ENCODE assay signal across 9 cellular contexts in the genomic region with DNA sequence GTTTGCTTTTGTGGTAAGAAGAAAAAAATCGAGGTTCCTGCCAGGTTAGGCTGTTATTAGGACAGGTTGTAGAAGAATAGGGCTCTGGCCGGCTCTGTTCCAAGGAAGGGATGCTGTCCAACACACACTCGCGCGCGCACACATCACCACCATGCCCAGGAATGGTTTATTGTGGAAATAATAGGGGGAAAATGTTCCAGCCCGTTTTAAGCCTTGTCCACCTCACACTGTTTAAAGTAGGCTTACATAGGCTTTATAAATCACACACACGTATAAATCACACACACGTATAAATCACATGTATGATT. TPM values are rescaled to one million over a fixed set of nuclear protein-coding genes. Genes with fewer than 3 reads are reported as not detected.
DNase-seq lines count a peak whose midpoint lies in the region; TF ChIP-seq lines count a peak whose summit lies in the region.
"Had no signal": no experiment of that assay in that cellular context is flagged by ENCODE, and none has a peak within 500 bp of the region (broad histone marks: within the 10 kb centered on the region; RNA-seq: fewer than 3 reads in every experiment).

No MANE protein-coding gene starts in this region.

- H2AK5ac ChIP-seq in neuronal stem cell (ENCODE audit: low read depth, low read length), result no peak overlapping the region

- H3K4me1 ChIP-seq in ACC112 (ENCODE audit: control insufficient read depth, insufficient read depth, low read length, unreplicated experiment) (peaks cover 36% of the 10 kb centered on the region), HUES64 (ENCODE audit: insufficient read depth, low read length) (no peaks in the 10 kb centered on the region), esophagus muscularis mucosa (peaks cover 15 to 52% (median 29%) of the 10 kb centered on the region in 4 donors), neuronal stem cell (ENCODE audit: control insufficient read depth in 2 of 2, insufficient read depth in 1 of 2, low read depth in 1 of 2, low read length in 2 of 2) (peaks cover 2 to 6% of the 10 kb centered on the region in 2 donors)

- H4K8ac ChIP-seq in neuronal stem cell (ENCODE audit: low read depth, low read length), result no peak overlapping the region

- no peak overlapping the region for H2BK120ac ChIP-seq in neuronal stem cell (ENCODE audit: low read depth, low read length)

- no peak overlapping the region for H3K23ac ChIP-seq in neuronal stem cell (ENCODE audit: low read depth, low read length, poor library complexity)

- no peak overlapping the region for H3K4ac ChIP-seq in neuronal stem cell (ENCODE audit: low read length)

- no peak for TF ChIP-seq EP300 in esophagus muscularis mucosa (IDR thresholded peaks at IDR 0.05)

- no peak for TF ChIP-seq POLR2A in esophagus muscularis mucosa (IDR thresholded peaks at IDR 0.05; ENCODE audit: low read depth)

- peak overlapping the region; percentile 92 for H3K4me3 ChIP-seq in ACC112 (ENCODE audit: low read depth, low read length)
- peak overlapping the region; percentile 55 for H3K4me3 ChIP-seq in HUES64 (ENCODE audit: low read length)
- H3K4me3 ChIP-seq in esophagus muscularis mucosa, result peak overlapping the region; percentile 66 to 87 (median 83)
- H3K4me3 ChIP-seq in neuronal stem cell (ENCODE audit: low read length in 2 of 2), result no peak overlapping the region

- H3K14ac ChIP-seq in neuronal stem cell (ENCODE audit: low read length), result no peak overlapping the region

- no peaks in the 10 kb centered on the region for H3K79me1 ChIP-seq in neuronal stem cell (ENCODE audit: low read depth, low read length)

- H3K9ac ChIP-seq in HUES64 (ENCODE audit: low read depth, low read length) (no peak overlapping the region), neuronal stem cell (ENCODE audit: low read depth, low read length, poor library complexity) (no peak overlapping the region)

- H3K18ac ChIP-seq in neuronal stem cell (ENCODE audit: low read length), result no peak overlapping the region

- H3K27me3 ChIP-seq in ACC112 (ENCODE audit: insufficient read depth, low read length) (no peaks in the 10 kb centered on the region), HUES64 (ENCODE audit: insufficient read depth, low read length) (peaks cover 86% of the 10 kb centered on the region), esophagus muscularis mucosa (no peaks in the 10 kb centered on the region), neuronal stem cell (ENCODE audit: control insufficient read depth in 3 of 3, insufficient read depth in 3 of 3, low read depth in 1 of 3, low read length in 3 of 3) (peaks cover 4 to 68% (median 50%) of the 10 kb centered on the region in 3 experiments)

- H3K27ac ChIP-seq in ACC112 (ENCODE audit: low read depth, low read length), result no peak overlapping the region
- no peak overlapping the region for H3K27ac ChIP-seq in HUES64 (ENCODE audit: low read depth, low read length)
- peak overlapping the region; percentile 48 to 93 (median 89) for H3K27ac ChIP-seq in esophagus muscularis mucosa (replicated peaks in 1 of 4)
- no peak overlapping the region for H3K27ac ChIP-seq in neuronal stem cell (replicated peaks; ENCODE audit: low read length)

- H3K4me2 ChIP-seq in neuronal stem cell (ENCODE audit: insufficient read depth, low read length, poor library complexity, severe bottlenecking), result peak overlapping the region; percentile 89

- no peak overlapping the region for H2BK5ac ChIP-seq in neuronal stem cell (ENCODE audit: low read length)

- H2AFZ ChIP-seq in ACC112 (ENCODE audit: low read length, unreplicated experiment) (peak overlapping the region; percentile 90), neuronal stem cell (ENCODE audit: low read length) (peak overlapping the region; percentile 96)

- peak in 1 of 3 experiments; percentile 1 for TF ChIP-seq CTCF in esophagus muscularis mucosa (IDR thresholded peaks at IDR 0.05)

- H3K36me3 ChIP-seq in ACC112 (ENCODE audit: insufficient read depth, low read length) (no peaks in the 10 kb centered on the region), HUES64 (ENCODE audit: insufficient read depth, low read length) (no peaks in the 10 kb centered on the region), esophagus muscularis mucosa (no peaks in the 10 kb centered on the region), neuronal stem cell (replicated peaks in 1 of 2; ENCODE audit: control insufficient read depth in 2 of 2, insufficient read depth in 2 of 2, low read length in 2 of 2) (no peaks in the 10 kb centered on the region)

- DNase-seq in esophagus muscularis mucosa (ENCODE audit: extremely low spot score) (no peak), neuronal stem cell (ENCODE audit: low spot score) (no peak), NCI-H1048 (lab: John Stamatoyannopoulos, UW) (no peak), NCI-H526 treated with DMSO at 0.1 percent for 48 hours (lab: John Stamatoyannopoulos, UW) (no peak), cerebellar nuclear complex (lab: John Stamatoyannopoulos, UW) (no peak)
- DNase-seq in stimulated activated CD4-positive, alpha-beta T cell treated with anti-CD3 and anti-CD28 coated beads, Interleukin-2, amount 100 ng/mL, for 24 hours, result no peak
- DNase-seq: NCI-H2107 had no signal

- H3K9me3 ChIP-seq in HUES64 (ENCODE audit: insufficient read depth, low read depth, low read length) (no peaks in the 10 kb centered on the region), esophagus muscularis mucosa (no peaks in the 10 kb centered on the region), neuronal stem cell (replicated peaks in 1 of 2; ENCODE audit: control insufficient read depth in 2 of 2, insufficient read depth in 1 of 2, low read depth in 1 of 2, low read length in 2 of 2) (no peaks in the 10 kb centered on the region)

- no peak overlapping the region for H2BK15ac ChIP-seq in neuronal stem cell (ENCODE audit: low read length)

- H3K79me2 ChIP-seq in ACC112 (ENCODE audit: control insufficient read depth, insufficient read depth, low read length, unreplicated experiment), result no peaks in the 10 kb centered on the region

- H4K91ac ChIP-seq in neuronal stem cell (ENCODE audit: low read depth, low read length, poor library complexity), result no peak overlapping the region

- H2BK12ac ChIP-seq in neuronal stem cell (ENCODE audit: low read length), result no peak overlapping the region

- intact Hi-C loops in esophagus muscularis mucosa (cut with DNase I), result loop anchor here (5.0 kb wide), 1 partner anchor 519 kb away; no protein-coding TSS in a partner anchor

- 69% methylated on average over 6 of the region's 9 CpGs for WGBS in HUES64
- 25% methylated on average over 9 of the region's 9 CpGs for WGBS in esophagus muscularis mucosa
- WGBS in neuronal stem cell (ENCODE audit: extremely low coverage in 2 of 2, insufficient read length in 2 of 2, insufficient replicate concordance in 1 of 2), 2 donors, result no CpG with 5 or more reads among the region's 9 CpGs

RNA-seq across cellular contexts. Expression of gene ARHGAP20, which starts 1.2 kb away (rescaled TPM):
- polyA plus RNA-seq in HUES64 (2013, experiment 1 of 2), result 0.20 TPM
- polyA plus RNA-seq in HUES64 (2013, experiment 2 of 2), result 0.06 TPM
- 1 to 10 TPM; 5.1 to 9.4 (median 6.9) TPM for total RNA-seq in esophagus muscularis mucosa
- 0.01 TPM for polyA plus RNA-seq in neuronal stem cell (2013, experiment 1 of 2)
- 0.03 TPM for polyA plus RNA-seq in neuronal stem cell (2013, experiment 2 of 2)

Comparison
In these comparisons a context has a peak if more than half of its experiments do, and no peak if none do; other contexts are left out.
1. H3K27ac ChIP-seq: peak in esophagus muscularis mucosa (4 of 4); none in ACC112 (single experiment), HUES64 (single experiment) and neuronal stem cell (single experiment).
2. H3K4me3 ChIP-seq: peak in ACC112 (single experiment), HUES64 (single experiment) and esophagus muscularis mucosa (4 of 4); none in neuronal stem cell (0 of 2).